ENCODE assay signal across 8 cellular contexts in genomic region chr13:94550030-94550738, GRCh38. TPM values are rescaled to one million over a fixed set of nuclear protein-coding genes. Genes with fewer than 3 reads are reported as not detected.
A peak's percentile ranks its signal among the peaks of the same experiment; 100 is the strongest.
DNase-seq lines count a peak whose midpoint lies in the region; ATAC-seq, FAIRE-seq and TF ChIP-seq lines count a peak whose summit lies in the region.

No MANE protein-coding gene starts in this region.

- no peak for FAIRE-seq in endothelial cell of umbilical vein (lab: Jason Lieb, UNC)

- POLR2A ChIA-PET in RWPE1 (lab: Yijun Ruan, JAX; ENCODE audit: low non-redundant PET) (no interaction called here), endothelial cell of umbilical vein (lab: Charles Lee) (interaction anchor here (1.1 kb wide), 1 partner anchor 46 kb away, joined by 4 read pairs; the partner anchor contains the start of gene TGDS)

- CTCF ChIA-PET in RWPE1 (lab: Yijun Ruan, JAX) (interaction anchor here (0.6 to 1.0 kb wide), 3 partner anchors 46 to 86 kb away, joined by 3 read pairs; partner anchors contain the start of gene TGDS), endothelial cell of umbilical vein (lab: Charles Lee) (interaction anchor here (1.2 to 2.8 kb wide), 11 partner anchors 11 to 606 kb away, joined by 3 to 30 read pairs (median 7); partner anchors contain the start of genes GPR180 and TGDS)

- peak overlapping the region; percentile 58 to 100 (median 100) for H3K27ac Mint-ChIP-seq in naive B cell

- H3K27me3 Mint-ChIP-seq in naive B cell: peaks cover 0 to 5% (median 5%) of the 10 kb centered on the region in 3 donors

- TF ChIP-seq POLR2A in endothelial cell of umbilical vein (IDR thresholded peaks at IDR 0.05; ENCODE audit: low read depth, low read length): no peak

- H3K9ac ChIP-seq in endothelial cell of umbilical vein (replicated peaks; ENCODE audit: extremely low read depth, insufficient read depth, low read length): peak overlapping the region; percentile 87

- peaks cover 0 to 8% of the 10 kb centered on the region in 2 donors for H3K36me3 Mint-ChIP-seq in naive B cell

- peaks cover 6% of the 10 kb centered on the region for H3K4me1 ChIP-seq in endothelial cell of umbilical vein (ENCODE audit: control insufficient read depth, extremely low read depth, insufficient read depth, low read length)

- TF ChIP-seq CTCF in RWPE1 (conservative IDR thresholded peaks at IDR 0.05; ENCODE audit: low read depth) (no peak), endothelial cell of umbilical vein (IDR thresholded peaks at IDR 0.05; ENCODE audit: extremely low read depth in 1 of 2, insufficient read depth in 1 of 2, low read depth in 1 of 2, low read length in 2 of 2) (no peak)

- H4K20me1 ChIP-seq in endothelial cell of umbilical vein (replicated peaks; ENCODE audit: control insufficient read depth, extremely low read depth, insufficient read depth, low read length): no peaks in the 10 kb centered on the region

- DNase-seq in NCI-H2081 (lab: John Stamatoyannopoulos, UW): peak; percentile 54 to 75
- no peak for DNase-seq in NCI-H2081 treated with DMSO at 0.1 percent for 48 hours (lab: John Stamatoyannopoulos, UW)
- DNase-seq in RWPE1 (ENCODE audit: low spot score): peak; percentile 74
- DNase-seq in endothelial cell of umbilical vein (ENCODE audit: low read depth, low spot score): no peak
- DNase-seq in naive B cell: no peak
- no peak for DNase-seq in GM03348 (ENCODE audit: low spot score)
- DNase-seq in NCI-H774 (lab: John Stamatoyannopoulos, UW): no peak

- H3K4me3 Mint-ChIP-seq in naive B cell: peak overlapping the region; percentile 87 to 99 (median 94)

- no peaks in the 10 kb centered on the region for H3K79me2 ChIP-seq in endothelial cell of umbilical vein (ENCODE audit: control insufficient read depth, insufficient read depth, low read length)

- peak; percentile 6 for ATAC-seq in HG02840 (IDR thresholded peaks at IDR 0.05; ENCODE audit: low FRiP score, unreplicated experiment)
- ATAC-seq in naive B cell (ENCODE audit: low read depth in 2 of 2): no peak

- H3K36me3 ChIP-seq in endothelial cell of umbilical vein (ENCODE audit: control insufficient read depth in 2 of 2, extremely low read depth in 1 of 2, insufficient read depth in 2 of 2, low read length in 2 of 2): no peaks in the 10 kb centered on the region

- H3K9me1 ChIP-seq in endothelial cell of umbilical vein (replicated peaks; ENCODE audit: control insufficient read depth, extremely low read depth, insufficient read depth, low read length): no peaks in the 10 kb centered on the region

- intact Hi-C loops in endothelial cell of umbilical vein (cut with micrococcal nuclease): no loop called here

- peak overlapping the region; percentile 63 for H3K4me2 ChIP-seq in endothelial cell of umbilical vein (ENCODE audit: insufficient read depth, low read length)

- H3K9me3 Mint-ChIP-seq in naive B cell: peaks cover 0 to 9% (median 0%) of the 10 kb centered on the region in 7 donors

- dilution Hi-C loops in endothelial cell of umbilical vein (cut with MboI; ENCODE audit: extremely low pct_ligation_motif_present, low sequenced_read_pairs): no loop called here

- H2AFZ ChIP-seq in endothelial cell of umbilical vein (ENCODE audit: low read depth, low read length): peak overlapping the region; percentile 96

- no TSS peak for BruUV-seq in endothelial cell of umbilical vein (replicated peaks; lab: Mats Ljungman, UMichigan)

- peaks cover 24 to 27% (median 25%) of the 10 kb centered on the region in 3 donors for H3K4me1 Mint-ChIP-seq in naive B cell

- peak overlapping the region; percentile 98 for H3K27ac ChIP-seq in RWPE1
- H3K27ac ChIP-seq in endothelial cell of umbilical vein (ENCODE audit: insufficient read depth, low read depth, low read length): peak overlapping the region; percentile 68

- no peaks in the 10 kb centered on the region for H3K27me3 ChIP-seq in endothelial cell of umbilical vein (ENCODE audit: control insufficient read depth in 2 of 2, insufficient read depth in 2 of 2, low read length in 2 of 2)

- peak overlapping the region; percentile 57 to 84 (median 81) for H3K4me3 ChIP-seq in endothelial cell of umbilical vein (replicated peaks in 1 of 3; ENCODE audit: insufficient read depth in 1 of 3, low read depth in 1 of 3, low read length in 3 of 3)

- H3K9me3 ChIP-seq in endothelial cell of umbilical vein (replicated peaks; ENCODE audit: control insufficient read depth, insufficient read depth, low read length): no peaks in the 10 kb centered on the region

TF ChIP-seq in endothelial cell of umbilical vein, 7 proteins besides CTCF, POLR2A, EP300 and RAD21:
- TF ChIP-seq, protein P1, sequence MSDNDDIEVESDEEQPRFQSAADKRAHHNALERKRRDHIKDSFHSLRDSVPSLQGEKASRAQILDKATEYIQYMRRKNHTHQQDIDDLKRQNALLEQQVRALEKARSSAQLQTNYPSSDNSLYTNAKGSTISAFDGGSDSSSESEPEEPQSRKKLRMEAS (IDR thresholded peaks at IDR 0.05; ENCODE audit: insufficient read depth, insufficient read length): no peak
- no peak for TF ChIP-seq FOS (IDR thresholded peaks at IDR 0.05; ENCODE audit: borderline replicate concordance, insufficient read depth, low read length)
- no peak for TF ChIP-seq EZH2 (IDR thresholded peaks at IDR 0.05; ENCODE audit: borderline replicate concordance, low read depth, low read length, severe bottlenecking)
- no peak for TF ChIP-seq GATA2 (IDR thresholded peaks at IDR 0.05; ENCODE audit: insufficient read depth, insufficient read length, low read depth, low read length)

RNA-seq across cellular contexts. Expression of gene TGDS, which starts 45.8 kb away (rescaled TPM):
- 8.7 and 9.3 TPM in 2 replicates for total RNA-seq in endothelial cell of umbilical vein
- polyA plus RNA-seq in endothelial cell of umbilical vein (5.8 and 7.3 TPM in 2 replicates), naive B cell (ENCODE audit: low read depth in 6 of 6) (10 to 100 TPM; 10.0 to 16.8 (median 12.0) TPM)
- polyA plus RNA-seq in endothelial cell of umbilical vein (2011; cell fraction: cytosol; rRNA removed): 9.0 and 10.2 TPM in 2 replicates
- 13.1 and 13.8 TPM in 2 replicates for polyA plus RNA-seq in endothelial cell of umbilical vein (2011; cell fraction: nucleus; rRNA removed)
- 8.3 and 10.6 TPM in 2 replicates for polyA plus RNA-seq in endothelial cell of umbilical vein (2012)
- polyA minus RNA-seq in endothelial cell of umbilical vein: 8.3 and 13.4 TPM in 2 replicates
- 6.1 TPM for polyA minus RNA-seq in endothelial cell of umbilical vein (2011; cell fraction: cytosol; rRNA and poly(A)+ RNA removed)
- 6.9 and 9.0 TPM in 2 replicates for polyA minus RNA-seq in endothelial cell of umbilical vein (2011; cell fraction: nucleus; rRNA and poly(A)+ RNA removed)

RNA-seq across cellular contexts. Expression of gene GPR180, which starts 51.5 kb away (rescaled TPM):
- 8.3 and 8.9 TPM in 2 replicates for total RNA-seq in endothelial cell of umbilical vein
- polyA plus RNA-seq in endothelial cell of umbilical vein (2.5 and 3.1 TPM in 2 replicates), naive B cell (ENCODE audit: low read depth in 6 of 6) (1 to 10 TPM; 1.1 to 2.7 (median 1.7) TPM)
- 2.5 and 2.9 TPM in 2 replicates for polyA plus RNA-seq in endothelial cell of umbilical vein (2011; cell fraction: cytosol; rRNA removed)
- 5.1 and 5.9 TPM in 2 replicates for polyA plus RNA-seq in endothelial cell of umbilical vein (2011; cell fraction: nucleus; rRNA removed)
- polyA plus RNA-seq in endothelial cell of umbilical vein (2012): 5.4 and 6.5 TPM in 2 replicates
- 8.2 and 9.5 TPM in 2 replicates for polyA minus RNA-seq in endothelial cell of umbilical vein
- polyA minus RNA-seq in endothelial cell of umbilical vein (2011; cell fraction: cytosol; rRNA and poly(A)+ RNA removed): 3.8 TPM
- polyA minus RNA-seq in endothelial cell of umbilical vein (2011; cell fraction: nucleus; rRNA and poly(A)+ RNA removed): 6.6 and 9.9 TPM in 2 replicates

Comparison
In these comparisons a context has a peak if more than half of its experiments do, and no peak if none do; other contexts are left out.
1. DNase-seq: peak in NCI-H2081 (2 of 2) and RWPE1 (single experiment); none in NCI-H2081 treated with DMSO at 0.1 percent for 48 hours (single experiment), endothelial cell of umbilical vein (single experiment), naive B cell (single experiment), GM03348 (single experiment) and NCI-H774 (single experiment).